In genomic region chr20:58362970-58363369, GRCh38 we compare ENCODE assay signal across 1 cellular context.
TF ChIP-seq lines count a peak whose summit lies in the region.

No MANE protein-coding gene starts in this region.

TF ChIP-seq in K562, 482 proteins besides CTCF, POLR2A, EP300 and RAD21:
- peak; percentile 28; the same call in 1 of the 2 replicates for TF ChIP-seq ZNF316 (IDR thresholded peaks at IDR 0.05)
- TF ChIP-seq MAFK (IDR thresholded peaks at IDR 0.05; ENCODE audit: low read length), result peak; percentile 9; the same call in 1 of the 2 replicates
- TF ChIP-seq FOXJ2 (tag; IDR thresholded peaks at IDR 0.05), result no peak
